2 cellular contexts compared by ENCODE assay signal in the genomic region with DNA sequence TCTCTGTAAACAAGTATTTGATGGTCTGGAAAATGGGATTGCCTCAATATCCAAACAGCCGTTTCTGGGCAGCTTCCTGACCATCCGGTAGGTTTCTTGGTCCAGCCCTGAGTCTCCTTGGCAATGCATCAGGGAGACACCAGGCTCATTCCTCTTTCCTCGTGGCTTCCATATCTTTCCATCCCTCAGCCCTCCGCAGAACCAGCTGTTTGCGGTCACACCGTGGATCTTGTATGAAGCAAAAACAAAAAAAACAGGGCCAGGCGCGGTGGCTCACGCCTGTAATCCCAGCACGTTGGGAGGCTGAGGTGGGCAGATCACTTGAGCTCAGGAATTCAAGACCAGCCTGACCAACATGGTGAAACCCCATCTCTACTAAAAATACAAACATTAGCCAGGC. TPM values are rescaled to one million over a fixed set of nuclear protein-coding genes. Genes with fewer than 3 reads are reported as not detected.
"Had no signal": no experiment of that assay in that cellular context is flagged by ENCODE, and none has a peak within 500 bp of the region (broad histone marks: within the 10 kb centered on the region; RNA-seq: fewer than 3 reads in every experiment).

No MANE protein-coding gene starts in this region.

RNA-seq across cellular contexts. Expression of a gene that starts 28.1 kb away (rescaled TPM):
- total RNA-seq: astrocyte, Peyer's patch had no signal
